ENCODE assay signal across 1 cellular context in the genomic region with DNA sequence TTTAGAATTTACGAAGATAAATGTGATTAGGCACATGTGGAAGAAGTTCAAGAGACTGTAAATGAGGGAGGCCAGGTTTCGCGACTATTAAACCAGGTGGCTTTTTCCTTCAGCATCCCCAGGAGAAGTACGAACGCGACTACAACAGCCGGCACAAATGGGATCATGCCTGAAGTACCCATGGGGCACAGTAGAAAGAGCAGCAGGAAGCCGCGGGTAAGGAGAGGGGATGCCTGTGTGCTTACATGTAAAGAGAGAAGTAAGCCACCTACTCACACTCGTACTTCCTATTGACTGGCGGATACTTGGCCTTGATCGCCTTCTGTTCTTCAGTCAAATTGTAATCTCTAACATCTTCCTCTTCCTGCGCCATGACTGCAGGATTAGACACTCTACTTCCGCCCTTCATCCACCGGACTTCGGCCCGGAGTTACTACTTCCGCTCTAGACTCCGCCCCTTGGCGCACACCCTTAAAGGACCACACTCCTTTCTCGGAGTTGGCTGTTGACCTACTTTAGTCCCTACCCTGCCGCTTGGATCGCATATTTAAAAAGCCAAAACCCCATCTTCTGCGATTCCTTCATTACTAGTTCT.
TF ChIP-seq lines count a peak whose summit lies in the region.

A gene (minus strand): TSS at position 394 of the 595 bp plus-strand sequence. CDS start 21 bp downstream, at position 373.

TF ChIP-seq in GM12878, 131 proteins besides CTCF, POLR2A, EP300 and RAD21 (continued from another document and continues in another):
- TF ChIP-seq, protein P1, sequence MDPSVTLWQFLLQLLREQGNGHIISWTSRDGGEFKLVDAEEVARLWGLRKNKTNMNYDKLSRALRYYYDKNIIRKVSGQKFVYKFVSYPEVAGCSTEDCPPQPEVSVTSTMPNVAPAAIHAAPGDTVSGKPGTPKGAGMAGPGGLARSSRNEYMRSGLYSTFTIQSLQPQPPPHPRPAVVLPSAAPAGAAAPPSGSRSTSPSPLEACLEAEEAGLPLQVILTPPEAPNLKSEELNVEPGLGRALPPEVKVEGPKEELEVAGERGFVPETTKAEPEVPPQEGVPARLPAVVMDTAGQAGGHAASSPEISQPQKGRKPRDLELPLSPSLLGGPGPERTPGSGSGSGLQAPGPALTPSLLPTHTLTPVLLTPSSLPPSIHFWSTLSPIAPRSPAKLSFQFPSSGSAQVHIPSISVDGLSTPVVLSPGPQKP (IDR thresholded peaks at IDR 0.05; ENCODE audit: low read depth, low read length) = peak; percentile 62; the same call in 1 of the 2 replicates
- TF ChIP-seq BRCA1 (IDR thresholded peaks at IDR 0.05; ENCODE audit: low read depth, low read length) (no peak), MTA3 (IDR thresholded peaks at IDR 0.05; ENCODE audit: borderline replicate concordance, low read length) (no peak; the same call in 1 of the 2 replicates), FOXK2 (IDR thresholded peaks at IDR 0.05) (peak; percentile 28; the same call in 1 of the 2 replicates), KLF5 (IDR thresholded peaks at IDR 0.05; ENCODE audit: partially characterized antibody) (no peak), SUZ12 (IDR thresholded peaks at IDR 0.05; ENCODE audit: unreplicated experiment) (no peak), LARP7 (IDR thresholded peaks at IDR 0.05) (peak; percentile 11; the same call in 1 of the 2 replicates), NBN (IDR thresholded peaks at IDR 0.05) (no peak), IKZF2 (IDR thresholded peaks at IDR 0.05) (peak in 1 of 2 experiments; percentile 40; a peak in 1 of 4 replicates), JUNB (IDR thresholded peaks at IDR 0.05) (no peak), EZH2 (IDR thresholded peaks at IDR 0.05; ENCODE audit: borderline replicate concordance, control insufficient read depth, low read depth, low read length) (no peak), IRF4 (IDR thresholded peaks at IDR 0.05; ENCODE audit: low read depth, low read length) (no peak), SUPT20H (IDR thresholded peaks at IDR 0.05; ENCODE audit: borderline replicate concordance, control insufficient read depth, low read depth, low read length) (no peak), NRF1 (conservative IDR thresholded peaks at IDR 0.05; ENCODE audit: low read depth, low read length) (no peak), RUNX3 (IDR thresholded peaks at IDR 0.05; ENCODE audit: low read length) (0 out of 2 replicates have a peak, but pooled peaks have one; percentile 16), SMARCA5 (IDR thresholded peaks at IDR 0.05) (no peak), TCF7 (IDR thresholded peaks at IDR 0.05; ENCODE audit: borderline replicate concordance) (no peak), BHLHE40 (IDR thresholded peaks at IDR 0.05; ENCODE audit: borderline replicate concordance in 1 of 2, low read depth in 2 of 2, low read length in 1 of 2) (no peak), TCF12 (IDR thresholded peaks at IDR 0.05; ENCODE audit: low read depth, low read length) (no peak), ZZZ3 (IDR thresholded peaks at IDR 0.05; ENCODE audit: control insufficient read depth, insufficient read length, low read depth) (no peak), CREM (IDR thresholded peaks at IDR 0.05; ENCODE audit: low read depth) (peak; percentile 72), ZNF274 (IDR thresholded peaks at IDR 0.05; ENCODE audit: insufficient read depth, insufficient read length) (no peak), DPF2 (IDR thresholded peaks at IDR 0.05) (no peak), TCF3 (IDR thresholded peaks at IDR 0.05; ENCODE audit: borderline replicate concordance, insufficient read depth, low read depth, low read length) (0 out of 2 replicates have a peak, but pooled peaks have one; percentile 7), SIX5 (IDR thresholded peaks at IDR 0.05; ENCODE audit: low read depth, low read length, severe bottlenecking) (peak; percentile 63), STAT1 (conservative IDR thresholded peaks at IDR 0.05) (0 out of 2 replicates have a peak, but pooled peaks have one; percentile 16), MEF2B (IDR thresholded peaks at IDR 0.05; ENCODE audit: partially characterized antibody, poor library complexity, severe bottlenecking) (no peak), ZNF384 (IDR thresholded peaks at IDR 0.05; ENCODE audit: borderline replicate concordance, low read depth, low read length) (no peak), RAD51 (IDR thresholded peaks at IDR 0.05) (no peak), ZNF207 (IDR thresholded peaks at IDR 0.05; ENCODE audit: borderline replicate concordance) (no peak), CHD4 (IDR thresholded peaks at IDR 0.05) (no peak), FOXM1 (IDR thresholded peaks at IDR 0.05; ENCODE audit: low read depth, low read length) (no peak), SP1 (IDR thresholded peaks at IDR 0.05; ENCODE audit: low read depth, low read length) (peak; percentile 87), CHD1 (IDR thresholded peaks at IDR 0.05; ENCODE audit: low read depth, low read length) (no peak; the same call in 1 of the 2 replicates), YY1 (IDR thresholded peaks at IDR 0.05; ENCODE audit: low read depth, low read length) (peak; percentile 89), NFXL1 (IDR thresholded peaks at IDR 0.05; ENCODE audit: borderline replicate concordance) (no peak), STAT3 (IDR thresholded peaks at IDR 0.05; ENCODE audit: low read depth, low read length) (no peak), ZSCAN29 (IDR thresholded peaks at IDR 0.05) (no peak)
- TF ChIP-seq, protein P2, sequence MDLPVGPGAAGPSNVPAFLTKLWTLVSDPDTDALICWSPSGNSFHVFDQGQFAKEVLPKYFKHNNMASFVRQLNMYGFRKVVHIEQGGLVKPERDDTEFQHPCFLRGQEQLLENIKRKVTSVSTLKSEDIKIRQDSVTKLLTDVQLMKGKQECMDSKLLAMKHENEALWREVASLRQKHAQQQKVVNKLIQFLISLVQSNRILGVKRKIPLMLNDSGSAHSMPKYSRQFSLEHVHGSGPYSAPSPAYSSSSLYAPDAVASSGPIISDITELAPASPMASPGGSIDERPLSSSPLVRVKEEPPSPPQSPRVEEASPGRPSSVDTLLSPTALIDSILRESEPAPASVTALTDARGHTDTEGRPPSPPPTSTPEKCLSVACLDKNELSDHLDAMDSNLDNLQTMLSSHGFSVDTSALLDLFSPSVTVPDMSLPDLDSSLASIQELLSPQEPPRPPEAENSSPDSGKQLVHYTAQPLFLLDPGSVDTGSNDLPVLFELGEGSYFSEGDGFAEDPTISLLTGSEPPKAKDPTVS (IDR thresholded peaks at IDR 0.05; ENCODE audit: low read depth, low read length) = no peak
- TF ChIP-seq, protein P3, sequence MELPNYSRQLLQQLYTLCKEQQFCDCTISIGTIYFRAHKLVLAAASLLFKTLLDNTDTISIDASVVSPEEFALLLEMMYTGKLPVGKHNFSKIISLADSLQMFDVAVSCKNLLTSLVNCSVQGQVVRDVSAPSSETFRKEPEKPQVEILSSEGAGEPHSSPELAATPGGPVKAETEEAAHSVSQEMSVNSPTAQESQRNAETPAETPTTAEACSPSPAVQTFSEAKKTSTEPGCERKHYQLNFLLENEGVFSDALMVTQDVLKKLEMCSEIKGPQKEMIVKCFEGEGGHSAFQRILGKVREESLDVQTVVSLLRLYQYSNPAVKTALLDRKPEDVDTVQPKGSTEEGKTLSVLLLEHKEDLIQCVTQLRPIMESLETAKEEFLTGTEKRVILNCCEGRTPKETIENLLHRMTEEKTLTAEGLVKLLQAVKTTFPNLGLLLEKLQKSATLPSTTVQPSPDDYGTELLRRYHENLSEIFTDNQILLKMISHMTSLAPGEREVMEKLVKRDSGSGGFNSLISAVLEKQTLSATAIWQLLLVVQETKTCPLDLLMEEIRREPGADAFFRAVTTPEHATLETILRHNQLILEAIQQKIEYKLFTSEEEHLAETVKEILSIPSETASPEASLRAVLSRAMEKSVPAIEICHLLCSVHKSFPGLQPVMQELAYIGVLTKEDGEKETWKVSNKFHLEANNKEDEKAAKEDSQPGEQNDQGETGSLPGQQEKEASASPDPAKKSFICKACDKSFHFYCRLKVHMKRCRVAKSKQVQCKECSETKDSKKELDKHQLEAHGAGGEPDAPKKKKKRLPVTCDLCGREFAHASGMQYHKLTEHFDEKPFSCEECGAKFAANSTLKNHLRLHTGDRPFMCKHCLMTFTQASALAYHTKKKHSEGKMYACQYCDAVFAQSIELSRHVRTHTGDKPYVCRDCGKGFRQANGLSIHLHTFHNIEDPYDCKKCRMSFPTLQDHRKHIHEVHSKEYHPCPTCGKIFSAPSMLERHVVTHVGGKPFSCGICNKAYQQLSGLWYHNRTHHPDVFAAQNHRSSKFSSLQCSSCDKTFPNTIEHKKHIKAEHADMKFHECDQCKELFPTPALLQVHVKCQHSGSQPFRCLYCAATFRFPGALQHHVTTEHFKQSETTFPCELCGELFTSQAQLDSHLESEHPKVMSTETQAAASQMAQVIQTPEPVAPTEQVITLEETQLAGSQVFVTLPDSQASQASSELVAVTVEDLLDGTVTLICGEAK (IDR thresholded peaks at IDR 0.05; ENCODE audit: borderline replicate concordance) = peak; percentile 95
- TF ChIP-seq, protein P4, sequence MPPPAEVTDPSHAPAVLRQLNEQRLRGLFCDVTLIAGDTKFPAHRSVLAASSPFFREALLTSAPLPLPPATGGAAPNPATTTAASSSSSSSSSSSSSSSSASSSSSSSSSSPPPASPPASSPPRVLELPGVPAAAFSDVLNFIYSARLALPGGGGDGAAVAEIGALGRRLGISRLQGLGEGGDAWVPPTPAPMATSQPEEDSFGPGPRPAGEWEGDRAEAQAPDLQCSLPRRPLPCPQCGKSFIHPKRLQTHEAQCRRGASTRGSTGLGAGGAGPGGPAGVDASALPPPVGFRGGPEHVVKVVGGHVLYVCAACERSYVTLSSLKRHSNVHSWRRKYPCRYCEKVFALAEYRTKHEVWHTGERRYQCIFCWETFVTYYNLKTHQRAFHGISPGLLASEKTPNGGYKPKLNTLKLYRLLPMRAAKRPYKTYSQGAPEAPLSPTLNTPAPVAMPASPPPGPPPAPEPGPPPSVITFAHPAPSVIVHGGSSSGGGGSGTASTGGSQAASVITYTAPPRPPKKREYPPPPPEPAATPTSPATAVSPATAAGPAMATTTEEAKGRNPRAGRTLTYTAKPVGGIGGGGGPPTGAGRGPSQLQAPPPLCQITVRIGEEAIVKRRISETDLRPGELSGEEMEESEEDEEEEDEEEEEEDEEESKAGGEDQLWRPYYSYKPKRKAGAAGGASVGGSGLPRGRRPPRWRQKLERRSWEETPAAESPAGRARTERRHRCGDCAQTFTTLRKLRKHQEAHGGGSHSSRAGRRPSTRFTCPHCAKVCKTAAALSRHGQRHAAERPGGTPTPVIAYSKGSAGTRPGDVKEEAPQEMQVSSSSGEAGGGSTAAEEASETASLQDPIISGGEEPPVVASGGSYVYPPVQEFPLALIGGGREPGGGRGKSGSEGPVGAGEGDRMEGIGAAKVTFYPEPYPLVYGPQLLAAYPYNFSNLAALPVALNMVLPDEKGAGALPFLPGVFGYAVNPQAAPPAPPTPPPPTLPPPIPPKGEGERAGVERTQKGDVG (CRISPR knock-in tag; IDR thresholded peaks at IDR 0.05) = no peak
- TF ChIP-seq, protein P5, sequence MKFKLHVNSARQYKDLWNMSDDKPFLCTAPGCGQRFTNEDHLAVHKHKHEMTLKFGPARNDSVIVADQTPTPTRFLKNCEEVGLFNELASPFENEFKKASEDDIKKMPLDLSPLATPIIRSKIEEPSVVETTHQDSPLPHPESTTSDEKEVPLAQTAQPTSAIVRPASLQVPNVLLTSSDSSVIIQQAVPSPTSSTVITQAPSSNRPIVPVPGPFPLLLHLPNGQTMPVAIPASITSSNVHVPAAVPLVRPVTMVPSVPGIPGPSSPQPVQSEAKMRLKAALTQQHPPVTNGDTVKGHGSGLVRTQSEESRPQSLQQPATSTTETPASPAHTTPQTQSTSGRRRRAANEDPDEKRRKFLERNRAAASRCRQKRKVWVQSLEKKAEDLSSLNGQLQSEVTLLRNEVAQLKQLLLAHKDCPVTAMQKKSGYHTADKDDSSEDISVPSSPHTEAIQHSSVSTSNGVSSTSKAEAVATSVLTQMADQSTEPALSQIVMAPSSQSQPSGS (IDR thresholded peaks at IDR 0.05; ENCODE audit: low read length) = no peak
- TF ChIP-seq, protein P6, sequence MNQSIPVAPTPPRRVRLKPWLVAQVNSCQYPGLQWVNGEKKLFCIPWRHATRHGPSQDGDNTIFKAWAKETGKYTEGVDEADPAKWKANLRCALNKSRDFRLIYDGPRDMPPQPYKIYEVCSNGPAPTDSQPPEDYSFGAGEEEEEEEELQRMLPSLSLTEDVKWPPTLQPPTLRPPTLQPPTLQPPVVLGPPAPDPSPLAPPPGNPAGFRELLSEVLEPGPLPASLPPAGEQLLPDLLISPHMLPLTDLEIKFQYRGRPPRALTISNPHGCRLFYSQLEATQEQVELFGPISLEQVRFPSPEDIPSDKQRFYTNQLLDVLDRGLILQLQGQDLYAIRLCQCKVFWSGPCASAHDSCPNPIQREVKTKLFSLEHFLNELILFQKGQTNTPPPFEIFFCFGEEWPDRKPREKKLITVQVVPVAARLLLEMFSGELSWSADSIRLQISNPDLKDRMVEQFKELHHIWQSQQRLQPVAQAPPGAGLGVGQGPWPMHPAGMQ (IDR thresholded peaks at IDR 0.05; ENCODE audit: borderline replicate concordance) = no peak
- TF ChIP-seq, protein P7, sequence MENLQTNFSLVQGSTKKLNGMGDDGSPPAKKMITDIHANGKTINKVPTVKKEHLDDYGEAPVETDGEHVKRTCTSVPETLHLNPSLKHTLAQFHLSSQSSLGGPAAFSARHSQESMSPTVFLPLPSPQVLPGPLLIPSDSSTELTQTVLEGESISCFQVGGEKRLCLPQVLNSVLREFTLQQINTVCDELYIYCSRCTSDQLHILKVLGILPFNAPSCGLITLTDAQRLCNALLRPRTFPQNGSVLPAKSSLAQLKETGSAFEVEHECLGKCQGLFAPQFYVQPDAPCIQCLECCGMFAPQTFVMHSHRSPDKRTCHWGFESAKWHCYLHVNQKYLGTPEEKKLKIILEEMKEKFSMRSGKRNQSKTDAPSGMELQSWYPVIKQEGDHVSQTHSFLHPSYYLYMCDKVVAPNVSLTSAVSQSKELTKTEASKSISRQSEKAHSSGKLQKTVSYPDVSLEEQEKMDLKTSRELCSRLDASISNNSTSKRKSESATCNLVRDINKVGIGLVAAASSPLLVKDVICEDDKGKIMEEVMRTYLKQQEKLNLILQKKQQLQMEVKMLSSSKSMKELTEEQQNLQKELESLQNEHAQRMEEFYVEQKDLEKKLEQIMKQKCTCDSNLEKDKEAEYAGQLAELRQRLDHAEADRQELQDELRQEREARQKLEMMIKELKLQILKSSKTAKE (IDR thresholded peaks at IDR 0.05; ENCODE audit: low read depth, poor library complexity, severe bottlenecking) = peak; percentile 24
- TF ChIP-seq, protein P8, sequence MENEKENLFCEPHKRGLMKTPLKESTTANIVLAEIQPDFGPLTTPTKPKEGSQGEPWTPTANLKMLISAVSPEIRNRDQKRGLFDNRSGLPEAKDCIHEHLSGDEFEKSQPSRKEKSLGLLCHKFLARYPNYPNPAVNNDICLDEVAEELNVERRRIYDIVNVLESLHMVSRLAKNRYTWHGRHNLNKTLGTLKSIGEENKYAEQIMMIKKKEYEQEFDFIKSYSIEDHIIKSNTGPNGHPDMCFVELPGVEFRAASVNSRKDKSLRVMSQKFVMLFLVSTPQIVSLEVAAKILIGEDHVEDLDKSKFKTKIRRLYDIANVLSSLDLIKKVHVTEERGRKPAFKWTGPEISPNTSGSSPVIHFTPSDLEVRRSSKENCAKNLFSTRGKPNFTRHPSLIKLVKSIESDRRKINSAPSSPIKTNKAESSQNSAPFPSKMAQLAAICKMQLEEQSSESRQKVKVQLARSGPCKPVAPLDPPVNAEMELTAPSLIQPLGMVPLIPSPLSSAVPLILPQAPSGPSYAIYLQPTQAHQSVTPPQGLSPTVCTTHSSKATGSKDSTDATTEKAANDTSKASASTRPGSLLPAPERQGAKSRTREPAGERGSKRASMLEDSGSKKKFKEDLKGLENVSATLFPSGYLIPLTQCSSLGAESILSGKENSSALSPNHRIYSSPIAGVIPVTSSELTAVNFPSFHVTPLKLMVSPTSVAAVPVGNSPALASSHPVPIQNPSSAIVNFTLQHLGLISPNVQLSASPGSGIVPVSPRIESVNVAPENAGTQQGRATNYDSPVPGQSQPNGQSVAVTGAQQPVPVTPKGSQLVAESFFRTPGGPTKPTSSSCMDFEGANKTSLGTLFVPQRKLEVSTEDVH (IDR thresholded peaks at IDR 0.05; ENCODE audit: low read depth, partially characterized antibody) = peak; percentile 86
